ENCODE assay signal across 19 cellular contexts in genomic region chr5:120174089-120174488, GRCh38.
DNase-seq lines count a peak whose midpoint lies in the region; ATAC-seq and TF ChIP-seq lines count a peak whose summit lies in the region.
"Had no signal": no experiment of that assay in that cellular context is flagged by ENCODE, and none has a peak within 500 bp of the region (broad histone marks: within the 10 kb centered on the region; RNA-seq: fewer than 3 reads in every experiment).

No MANE protein-coding gene starts in this region.

- H3K4ac ChIP-seq in neuronal stem cell (ENCODE audit: low read length): no peak overlapping the region

- no peak overlapping the region for H3K14ac ChIP-seq in neuronal stem cell (ENCODE audit: low read length)

- no peak overlapping the region for H3K27ac ChIP-seq in neuronal stem cell (replicated peaks; ENCODE audit: low read length)
- no peak overlapping the region for H3K27ac ChIP-seq in spleen
- no peak overlapping the region for H3K27ac ChIP-seq in upper lobe of right lung
- H3K27ac ChIP-seq: A549 had no signal

- DNase-seq in glutamatergic neuron (peak; percentile 10), neuronal stem cell (ENCODE audit: low spot score) (no peak), spleen (peak; percentile 47), upper lobe of right lung (no peak), NOMO-1 (lab: John Stamatoyannopoulos, UW; ENCODE audit: unreplicated experiment in 2 of 2) (no peak)
- no peak for DNase-seq in NK-92 treated with Interleukin-12 subunit alpha and Interleukin-12 subunit beta, amount 100 ng/mL, for 24 hours (lab: John Stamatoyannopoulos, UW)
- DNase-seq: 8988T; ACHN; C1 segment of cervical spinal cord; Calu3; CD4-positive, alpha-beta memory T cell; COR-L47; DMS153; DND-41; H9 had no signal

- H3K18ac ChIP-seq in neuronal stem cell (ENCODE audit: low read length): peak overlapping the region; percentile 19

- no peak overlapping the region for H3K4me3 Mint-ChIP-seq in glutamatergic neuron (ENCODE audit: unreplicated experiment)
- H3K4me3 Mint-ChIP-seq: CD4-positive, alpha-beta memory T cell; GM23338; H9 had no signal

- H3K4me3 ChIP-seq in neuronal stem cell (ENCODE audit: low read length in 2 of 2) (no peak overlapping the region), spleen (no peak overlapping the region), upper lobe of right lung (no peak overlapping the region)
- H3K4me3 ChIP-seq: A549, GM23338 had no signal

- no peak overlapping the region for H2AK5ac ChIP-seq in neuronal stem cell (ENCODE audit: low read depth, low read length)

- H3K9ac ChIP-seq in neuronal stem cell (ENCODE audit: low read depth, low read length, poor library complexity): no peak overlapping the region

- no peak overlapping the region for H3K23ac ChIP-seq in neuronal stem cell (ENCODE audit: low read depth, low read length, poor library complexity)

- no peak overlapping the region for H4K91ac ChIP-seq in neuronal stem cell (ENCODE audit: low read depth, low read length, poor library complexity)

- H3K9me3 Mint-ChIP-seq in glutamatergic neuron (ENCODE audit: unreplicated experiment): no peaks in the 10 kb centered on the region
- H3K9me3 Mint-ChIP-seq: H9 had no signal

- no peak overlapping the region for H2AFZ ChIP-seq in neuronal stem cell (ENCODE audit: low read length)
- H2AFZ ChIP-seq: GM23338 had no signal

- TF ChIP-seq POLR2A in spleen (IDR thresholded peaks at IDR 0.05): no peak

- no peak overlapping the region for H2BK15ac ChIP-seq in neuronal stem cell (ENCODE audit: low read length)

- peaks cover 1% of the 10 kb centered on the region for H3K27me3 Mint-ChIP-seq in glutamatergic neuron (ENCODE audit: unreplicated experiment)
- H3K27me3 Mint-ChIP-seq: CD4-positive, alpha-beta memory T cell had no signal

- H3K79me1 ChIP-seq in neuronal stem cell (ENCODE audit: low read depth, low read length): no peaks in the 10 kb centered on the region

- no peak overlapping the region for H4K8ac ChIP-seq in neuronal stem cell (ENCODE audit: low read depth, low read length)

- H2BK5ac ChIP-seq in neuronal stem cell (ENCODE audit: low read length): no peak overlapping the region

- ATAC-seq in upper lobe of right lung (peak; percentile 22), GM19397 (IDR thresholded peaks at IDR 0.05; ENCODE audit: unreplicated experiment) (no peak)
- ATAC-seq: A549, GM23338, HCT116 had no signal

- H3K4me1 ChIP-seq in neuronal stem cell (ENCODE audit: control insufficient read depth in 2 of 2, insufficient read depth in 1 of 2, low read depth in 1 of 2, low read length in 2 of 2): no peaks in the 10 kb centered on the region
- H3K4me1 ChIP-seq in spleen: no peaks in the 10 kb centered on the region
- H3K4me1 ChIP-seq in upper lobe of right lung: no peaks in the 10 kb centered on the region
- H3K4me1 ChIP-seq: A549 had no signal

- no peak overlapping the region for H2BK120ac ChIP-seq in neuronal stem cell (ENCODE audit: low read depth, low read length)

- WGBS in neuronal stem cell (ENCODE audit: extremely low coverage in 2 of 2, insufficient read length in 2 of 2, insufficient replicate concordance in 1 of 2), 2 donors: no CpG with 5 or more reads among the region's 2 CpGs
- WGBS in spleen, 5 donors: 82 to 94% (median 88%) methylated on average over 2 of the region's 2 CpGs

- H3K36me3 ChIP-seq in neuronal stem cell (replicated peaks in 1 of 2; ENCODE audit: control insufficient read depth in 2 of 2, insufficient read depth in 2 of 2, low read length in 2 of 2) (no peaks in the 10 kb centered on the region), spleen (no peaks in the 10 kb centered on the region), upper lobe of right lung (no peaks in the 10 kb centered on the region)

- TF ChIP-seq CTCF in glutamatergic neuron (IDR thresholded peaks at IDR 0.05; ENCODE audit: partially characterized antibody, unreplicated experiment) (no peak), spleen (IDR thresholded peaks at IDR 0.05 in 8 of 11, conservative IDR thresholded peaks at IDR 0.05 in 3 of 11) (no peak), upper lobe of right lung (IDR thresholded peaks at IDR 0.05) (no peak)

- H3K36me3 Mint-ChIP-seq in glutamatergic neuron (ENCODE audit: unreplicated experiment): no peaks in the 10 kb centered on the region
- H3K36me3 Mint-ChIP-seq: CD4-positive, alpha-beta memory T cell had no signal

- H2BK12ac ChIP-seq in neuronal stem cell (ENCODE audit: low read length): no peak overlapping the region

- no peak overlapping the region for H3K4me2 ChIP-seq in neuronal stem cell (ENCODE audit: insufficient read depth, low read length, poor library complexity, severe bottlenecking)
- H3K4me2 ChIP-seq: A549, GM23338 had no signal

- H3K27me3 ChIP-seq in neuronal stem cell (ENCODE audit: control insufficient read depth in 3 of 3, insufficient read depth in 3 of 3, low read depth in 1 of 3, low read length in 3 of 3) (no peaks in the 10 kb centered on the region), spleen (replicated peaks in 1 of 7) (no peaks in the 10 kb centered on the region), upper lobe of right lung (no peaks in the 10 kb centered on the region)

- H3K9me3 ChIP-seq in neuronal stem cell (replicated peaks in 1 of 2; ENCODE audit: control insufficient read depth in 2 of 2, insufficient read depth in 1 of 2, low read depth in 1 of 2, low read length in 2 of 2): no peaks in the 10 kb centered on the region
- no peaks in the 10 kb centered on the region for H3K9me3 ChIP-seq in spleen
- no peaks in the 10 kb centered on the region for H3K9me3 ChIP-seq in upper lobe of right lung
- H3K9me3 ChIP-seq: A549 had no signal

- H3K4me1 Mint-ChIP-seq in glutamatergic neuron (ENCODE audit: low read depth, unreplicated experiment): no peaks in the 10 kb centered on the region
- H3K4me1 Mint-ChIP-seq: CD4-positive, alpha-beta memory T cell; GM23338; H9 had no signal

- H3K27ac Mint-ChIP-seq in glutamatergic neuron (ENCODE audit: unreplicated experiment): no peak overlapping the region
- H3K27ac Mint-ChIP-seq: CD4-positive, alpha-beta memory T cell; GM23338; H9 had no signal

- intact Hi-C loops in spleen (cut with DNase I; ENCODE audit: low total_unique reads) (no loop called here), upper lobe of right lung (cut with DNase I) (no loop called here)

Comparison
In these comparisons a context has a peak if more than half of its experiments do, and no peak if none do; other contexts are left out.
1. DNase-seq: peak in glutamatergic neuron (single experiment) and spleen (single experiment); none in neuronal stem cell (single experiment), upper lobe of right lung (single experiment), NOMO-1 (0 of 2) and NK-92 treated with Interleukin-12 subunit alpha and Interleukin-12 subunit beta, amount 100 ng/mL, for 24 hours (single experiment).